ENCODE assay signal across 1 cellular context in the genomic region with DNA sequence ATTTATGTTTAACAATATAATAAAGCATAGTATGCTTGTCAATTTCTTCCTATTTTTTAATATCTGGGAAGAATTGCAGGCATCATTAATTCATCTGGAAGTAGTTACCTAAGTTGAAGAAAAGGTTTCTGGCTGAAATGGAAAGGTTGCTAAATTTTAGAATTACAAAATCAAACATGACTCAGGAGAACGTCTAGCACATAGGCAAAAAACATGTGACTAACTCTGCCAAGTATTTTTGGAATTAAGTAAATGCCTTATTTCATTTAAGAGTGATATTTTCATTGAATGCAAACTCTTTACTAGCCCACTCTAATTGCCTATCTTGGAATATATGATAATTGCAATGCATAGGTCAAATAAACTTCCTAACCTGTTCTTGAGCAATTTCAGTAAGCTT.
TF ChIP-seq lines count a peak whose summit lies in the region.

No MANE protein-coding gene starts in this region.

TF ChIP-seq in WTC11, 78 proteins besides CTCF, POLR2A, EP300 and RAD21 (continued from another document):
- TF ChIP-seq, protein P1, sequence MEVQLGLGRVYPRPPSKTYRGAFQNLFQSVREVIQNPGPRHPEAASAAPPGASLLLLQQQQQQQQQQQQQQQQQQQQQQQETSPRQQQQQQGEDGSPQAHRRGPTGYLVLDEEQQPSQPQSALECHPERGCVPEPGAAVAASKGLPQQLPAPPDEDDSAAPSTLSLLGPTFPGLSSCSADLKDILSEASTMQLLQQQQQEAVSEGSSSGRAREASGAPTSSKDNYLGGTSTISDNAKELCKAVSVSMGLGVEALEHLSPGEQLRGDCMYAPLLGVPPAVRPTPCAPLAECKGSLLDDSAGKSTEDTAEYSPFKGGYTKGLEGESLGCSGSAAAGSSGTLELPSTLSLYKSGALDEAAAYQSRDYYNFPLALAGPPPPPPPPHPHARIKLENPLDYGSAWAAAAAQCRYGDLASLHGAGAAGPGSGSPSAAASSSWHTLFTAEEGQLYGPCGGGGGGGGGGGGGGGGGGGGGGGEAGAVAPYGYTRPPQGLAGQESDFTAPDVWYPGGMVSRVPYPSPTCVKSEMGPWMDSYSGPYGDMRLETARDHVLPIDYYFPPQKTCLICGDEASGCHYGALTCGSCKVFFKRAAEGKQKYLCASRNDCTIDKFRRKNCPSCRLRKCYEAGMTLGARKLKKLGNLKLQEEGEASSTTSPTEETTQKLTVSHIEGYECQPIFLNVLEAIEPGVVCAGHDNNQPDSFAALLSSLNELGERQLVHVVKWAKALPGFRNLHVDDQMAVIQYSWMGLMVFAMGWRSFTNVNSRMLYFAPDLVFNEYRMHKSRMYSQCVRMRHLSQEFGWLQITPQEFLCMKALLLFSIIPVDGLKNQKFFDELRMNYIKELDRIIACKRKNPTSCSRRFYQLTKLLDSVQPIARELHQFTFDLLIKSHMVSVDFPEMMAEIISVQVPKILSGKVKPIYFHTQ (CRISPR knock-in tag; IDR thresholded peaks at IDR 0.05), result no peak
- no peak for TF ChIP-seq FOXK1 (CRISPR knock-in tag; IDR thresholded peaks at IDR 0.05)
- TF ChIP-seq, protein P2, sequence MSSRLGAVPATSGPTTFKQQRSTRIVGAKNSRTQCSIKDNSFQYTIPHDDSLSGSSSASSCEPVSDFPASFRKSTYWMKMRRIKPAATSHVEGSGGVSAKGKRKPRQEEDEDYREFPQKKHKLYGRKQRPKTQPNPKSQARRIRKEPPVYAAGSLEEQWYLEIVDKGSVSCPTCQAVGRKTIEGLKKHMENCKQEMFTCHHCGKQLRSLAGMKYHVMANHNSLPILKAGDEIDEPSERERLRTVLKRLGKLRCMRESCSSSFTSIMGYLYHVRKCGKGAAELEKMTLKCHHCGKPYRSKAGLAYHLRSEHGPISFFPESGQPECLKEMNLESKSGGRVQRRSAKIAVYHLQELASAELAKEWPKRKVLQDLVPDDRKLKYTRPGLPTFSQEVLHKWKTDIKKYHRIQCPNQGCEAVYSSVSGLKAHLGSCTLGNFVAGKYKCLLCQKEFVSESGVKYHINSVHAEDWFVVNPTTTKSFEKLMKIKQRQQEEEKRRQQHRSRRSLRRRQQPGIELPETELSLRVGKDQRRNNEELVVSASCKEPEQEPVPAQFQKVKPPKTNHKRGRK (CRISPR knock-in tag; IDR thresholded peaks at IDR 0.05; ENCODE audit: borderline replicate concordance), result no peak
- no peak for TF ChIP-seq CREB1 (CRISPR knock-in tag; IDR thresholded peaks at IDR 0.05)
- TF ChIP-seq ZNF425 (CRISPR knock-in tag; conservative IDR thresholded peaks at IDR 0.05), result no peak
- no peak for TF ChIP-seq MXD4 (CRISPR knock-in tag; IDR thresholded peaks at IDR 0.05; ENCODE audit: borderline replicate concordance)
- no peak for TF ChIP-seq SP1 (CRISPR knock-in tag; conservative IDR thresholded peaks at IDR 0.05)
